ENCODE assay signal across 20 cellular contexts in the genomic region with DNA sequence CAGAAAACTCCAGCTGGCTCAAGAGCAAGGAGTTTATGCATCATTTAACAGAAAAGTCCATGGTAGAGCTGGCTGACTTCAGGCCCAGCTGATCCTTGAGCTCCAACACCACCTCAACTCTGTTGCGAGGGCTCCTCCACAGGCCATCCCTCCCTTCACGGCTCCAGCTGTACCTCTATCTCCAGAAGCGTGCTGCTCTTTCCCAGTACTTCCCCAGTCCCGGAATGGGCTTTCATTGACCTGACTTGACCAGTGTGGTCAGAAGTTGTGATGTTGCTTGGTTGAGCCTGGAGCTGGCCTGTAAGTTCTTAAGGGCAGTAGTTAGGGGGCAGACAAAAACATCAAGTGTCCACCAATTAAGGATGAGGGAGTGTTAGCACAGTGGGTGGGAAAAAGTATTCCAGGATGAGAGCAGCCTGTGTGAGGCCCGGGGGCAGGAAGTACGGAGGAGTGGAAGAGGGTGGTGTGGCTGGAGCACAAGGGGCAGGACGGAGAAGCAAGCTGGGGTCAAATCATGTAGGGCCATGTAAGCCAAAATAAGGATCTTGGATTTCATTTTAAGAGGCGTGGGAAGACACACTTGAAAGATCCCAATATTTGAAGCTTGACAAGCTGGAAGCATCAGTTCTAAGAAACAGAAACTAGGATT. TPM values are rescaled to one million over a fixed set of nuclear protein-coding genes. Genes with fewer than 3 reads are reported as not detected.
DNase-seq lines count a peak whose midpoint lies in the region; ATAC-seq and TF ChIP-seq lines count a peak whose summit lies in the region.
"Had no signal": no experiment of that assay in that cellular context is flagged by ENCODE, and none has a peak within 500 bp of the region (broad histone marks: within the 10 kb centered on the region; RNA-seq: fewer than 3 reads in every experiment).

No MANE protein-coding gene starts in this region.

- H3K4me3 ChIP-seq in H7 (ENCODE audit: insufficient read depth, low read depth, low read length) (no peak overlapping the region), RWPE2 (ENCODE audit: severe bottlenecking) (no peak overlapping the region), upper lobe of right lung (no peak overlapping the region)
- H3K4me3 ChIP-seq in CD8-positive, alpha-beta T cell (ENCODE audit: low read depth, low read length), result no peak overlapping the region

- H3K27ac Mint-ChIP-seq in neural crest cell (ENCODE audit: unreplicated experiment), result peak overlapping the region; percentile 44
- no peak overlapping the region for H3K27ac Mint-ChIP-seq in CD8-positive, alpha-beta T cell
- H3K27ac Mint-ChIP-seq: CD4-positive, CD25-positive, alpha-beta regulatory T cell had no signal

- no peaks in the 10 kb centered on the region for H3K27me3 Mint-ChIP-seq in neural crest cell (ENCODE audit: low read depth)
- H3K27me3 Mint-ChIP-seq in CD8-positive, alpha-beta T cell (ENCODE audit: low read depth), result no peaks in the 10 kb centered on the region
- H3K27me3 Mint-ChIP-seq: CD4-positive, CD25-positive, alpha-beta regulatory T cell had no signal

- peaks cover 8% of the 10 kb centered on the region for H3K36me3 ChIP-seq in H7 (replicated peaks; ENCODE audit: control insufficient read depth, insufficient read depth, low read length)
- peaks cover 25% of the 10 kb centered on the region for H3K36me3 ChIP-seq in RWPE2 (ENCODE audit: low read depth)
- H3K36me3 ChIP-seq in CD8-positive, alpha-beta T cell (ENCODE audit: insufficient read depth, low read length), result peaks cover 5% of the 10 kb centered on the region
- peaks cover 10% of the 10 kb centered on the region for H3K36me3 ChIP-seq in upper lobe of right lung

- intact Hi-C loops in CD8-positive, alpha-beta T cell (cut with DNase I, micrococcal nuclease), result no loop called here
- intact Hi-C loops in upper lobe of right lung (cut with DNase I), result no loop called here

- H3K4me3 Mint-ChIP-seq in neural crest cell, result no peak overlapping the region
- H3K4me3 Mint-ChIP-seq in CD8-positive, alpha-beta T cell, result no peak overlapping the region

- DNase-seq in H7 (peak; percentile 37), RWPE2 (ENCODE audit: low spot score) (no peak), iPS-NIHi11 (ENCODE audit: low spot score) (peak; percentile 15), neural crest cell (ENCODE audit: low read depth, low spot score) (no peak), upper lobe of right lung (no peak)
- DNase-seq in CD8-positive, alpha-beta T cell, result no peak
- DNase-seq in activated T-cell treated with anti-CD3 and anti-CD28 coated beads, Interleukin-2, amount 50 U/mL, for 48 hours, result no peak
- DNase-seq: BE2C; Caco-2; CD4-positive, CD25-positive, alpha-beta regulatory T cell; DMS 273 treated with DMSO at 0.1 percent for 48 hours; DMS79 treated with DMSO at 0.1 percent for 48 hours; GOT3; KG1; NCI-H1092; NCI-H1436; NCI-H187 treated with DMSO at 0.1 percent for 48 hours; NCI-H510A had no signal

- no peaks in the 10 kb centered on the region for H3K9me3 Mint-ChIP-seq in neural crest cell
- H3K9me3 Mint-ChIP-seq in CD8-positive, alpha-beta T cell, result no peaks in the 10 kb centered on the region
- H3K9me3 Mint-ChIP-seq: CD4-positive, CD25-positive, alpha-beta regulatory T cell had no signal

- no peak for TF ChIP-seq CTCF in RWPE2 (IDR thresholded peaks at IDR 0.05; ENCODE audit: poor library complexity, severe bottlenecking)
- TF ChIP-seq CTCF in neural crest cell (conservative IDR thresholded peaks at IDR 0.05), result no peak
- no peak for TF ChIP-seq CTCF in CD8-positive, alpha-beta T cell (IDR thresholded peaks at IDR 0.05)
- TF ChIP-seq CTCF in upper lobe of right lung (IDR thresholded peaks at IDR 0.05), result no peak

- CTCF ChIA-PET in CD8-positive, alpha-beta T cell (lab: Charles Lee), result interaction anchor here (1.1 to 1.7 kb wide), 2 partner anchors 24 to 325 kb away, joined by 3 to 4 read pairs; no protein-coding TSS in a partner anchor

- H3K27ac ChIP-seq in RWPE2 (ENCODE audit: poor library complexity, severe bottlenecking), result no peak overlapping the region
- H3K27ac ChIP-seq in CD8-positive, alpha-beta T cell (ENCODE audit: low read depth, low read length), result no peak overlapping the region
- H3K27ac ChIP-seq in upper lobe of right lung, result no peak overlapping the region

- H3K36me3 Mint-ChIP-seq in neural crest cell (ENCODE audit: low read depth), result peaks cover 18% of the 10 kb centered on the region
- H3K36me3 Mint-ChIP-seq in CD8-positive, alpha-beta T cell, result peaks cover 12% of the 10 kb centered on the region

- POLR2A ChIA-PET in CD8-positive, alpha-beta T cell (lab: Charles Lee), result interaction anchor here (0.9 to 1.0 kb wide), 2 partner anchors 10 to 24 kb away, joined by 3 to 4 read pairs; partner anchors contain the start of genes MRPL57 and SKA3

- H3K27me3 ChIP-seq in H7 (ENCODE audit: control insufficient read depth, insufficient read depth, low read length), result no peaks in the 10 kb centered on the region
- H3K27me3 ChIP-seq in RWPE2 (ENCODE audit: insufficient read depth, poor library complexity, severe bottlenecking), result no peaks in the 10 kb centered on the region
- no peaks in the 10 kb centered on the region for H3K27me3 ChIP-seq in CD8-positive, alpha-beta T cell (ENCODE audit: insufficient read depth, low read length)
- H3K27me3 ChIP-seq in upper lobe of right lung, result no peaks in the 10 kb centered on the region
- H3K27me3 ChIP-seq: BE2C had no signal

- H3K9me3 ChIP-seq in RWPE2 (ENCODE audit: severe bottlenecking), result no peaks in the 10 kb centered on the region
- H3K9me3 ChIP-seq in CD8-positive, alpha-beta T cell (ENCODE audit: low read length), result no peaks in the 10 kb centered on the region
- no peaks in the 10 kb centered on the region for H3K9me3 ChIP-seq in upper lobe of right lung
- H3K9me3 ChIP-seq: BE2C, Caco-2 had no signal

- 0 out of 3 replicates have a peak, but pooled peaks have one; percentile 17 for ATAC-seq in RWPE2 (ENCODE audit: low read depth)
- no peak for ATAC-seq in CD8-positive, alpha-beta T cell
- ATAC-seq in upper lobe of right lung, result no peak
- ATAC-seq: Panc1, SK-N-SH treated with all-trans-retinoic acid at 6 μM for 48 hours had no signal

- no peaks in the 10 kb centered on the region for H3K4me1 ChIP-seq in RWPE2 (ENCODE audit: insufficient read depth, poor library complexity, severe bottlenecking)
- H3K4me1 ChIP-seq in CD8-positive, alpha-beta T cell (ENCODE audit: insufficient read depth, low read length), result no peaks in the 10 kb centered on the region
- no peaks in the 10 kb centered on the region for H3K4me1 ChIP-seq in upper lobe of right lung
- H3K4me1 ChIP-seq: Caco-2 had no signal

- H3K4me1 Mint-ChIP-seq in neural crest cell, result peaks cover 5% of the 10 kb centered on the region
- no peaks in the 10 kb centered on the region for H3K4me1 Mint-ChIP-seq in CD8-positive, alpha-beta T cell (ENCODE audit: low read depth)

RNA-seq across cellular contexts. Expression of gene SAP18, which starts 12.5 kb away (rescaled TPM):
- 61.5 and 83.2 TPM in 2 replicates for total RNA-seq in H7 (2014; rRNA removed; shearing (Covaris generic))
- total RNA-seq in neural crest cell (202 and 228 TPM in 2 replicates), upper lobe of right lung (161 TPM)
- total RNA-seq in CD8-positive, alpha-beta T cell, result 100 to 1,000 TPM; 296 to 298 TPM

RNA-seq across cellular contexts. Expression of gene SKA3, which starts 24.0 kb away (rescaled TPM):
- total RNA-seq in H7 (2014; rRNA removed; shearing (Covaris generic)), result 30.5 and 31.8 TPM in 2 replicates
- total RNA-seq in neural crest cell, result 35.0 and 36.0 TPM in 2 replicates
- under 1 TPM; 0.36 to 0.49 TPM for total RNA-seq in CD8-positive, alpha-beta T cell
- 1.7 TPM for total RNA-seq in upper lobe of right lung

RNA-seq across cellular contexts. Expression of gene MRPL57, which starts 24.1 kb away (rescaled TPM):
- 34.2 and 39.3 TPM in 2 replicates for total RNA-seq in H7 (2014; rRNA removed; shearing (Covaris generic))
- total RNA-seq in neural crest cell (27.5 and 27.9 TPM in 2 replicates), upper lobe of right lung (19.4 TPM)
- 10 to 100 TPM in 1 of 2 experiments, 1 to 10 TPM in 1; 9.8 to 11.1 TPM for total RNA-seq in CD8-positive, alpha-beta T cell

Comparison
In these comparisons a context has a peak if more than half of its experiments do, and no peak if none do; other contexts are left out.
1. DNase-seq: peak in H7 (single experiment) and iPS-NIHi11 (single experiment); none in RWPE2 (single experiment), neural crest cell (single experiment), CD8-positive, alpha-beta T cell (0 of 7), upper lobe of right lung (single experiment) and activated T-cell treated with anti-CD3 and anti-CD28 coated beads, Interleukin-2, amount 50 U/mL, for 48 hours (0 of 2).
2. RNA of gene SKA3, which starts 24.0 kb away (total RNA-seq): 35.0 to 36.0 TPM in neural crest cell and 30.5 to 31.8 TPM in H7; 1.7 TPM in upper lobe of right lung (single experiment) and 0.36 to 0.49 TPM in CD8-positive, alpha-beta T cell; every median in the first group is over 10 times any median in the second.